In genomic region chr2:45069711-45070664, GRCh38 we compare ENCODE assay signal across 1 cellular context.
TF ChIP-seq lines count a peak whose summit lies in the region.

No MANE protein-coding gene starts in this region.

TF ChIP-seq in GM23338, 12 proteins besides CTCF, POLR2A, EP300 and RAD21 (continued from another document):
- no peak for TF ChIP-seq ZNF462 (CRISPR knock-in tag; IDR thresholded peaks at IDR 0.05)
- TF ChIP-seq ZNF114 (CRISPR knock-in tag; IDR thresholded peaks at IDR 0.05): no peak
- no peak for TF ChIP-seq POLR2AphosphoS5 (IDR thresholded peaks at IDR 0.05; ENCODE audit: low read depth)
- TF ChIP-seq REST (IDR thresholded peaks at IDR 0.05; ENCODE audit: unreplicated experiment): no peak
